Comparison of ENCODE assay signal across 1 cellular context in genomic region chr20:58650776-58651547, GRCh38.
TF ChIP-seq lines count a peak whose summit lies in the region.

STX16 (plus strand) TSS chr20:58651283; CDS start chr20:58652007, 724 bp downstream.

TF ChIP-seq in HepG2, 621 proteins besides CTCF, POLR2A, EP300 and RAD21 (continued from another document and continues in another):
- TF ChIP-seq ZBTB37 (CRISPR knock-in tag; IDR thresholded peaks at IDR 0.05) (peak; percentile 58; the same call in 1 of the 2 replicates), ZBED4 (CRISPR knock-in tag; IDR thresholded peaks at IDR 0.05; ENCODE audit: borderline replicate concordance) (peak; percentile 93; the same call in 1 of the 2 replicates), HMG20B (CRISPR knock-in tag; conservative IDR thresholded peaks at IDR 0.05) (peak; percentile 94), CENPX (CRISPR knock-in tag; IDR thresholded peaks at IDR 0.05) (no peak), TP53 (CRISPR knock-in tag; conservative IDR thresholded peaks at IDR 0.05) (peak; percentile 96), ZBTB46 (CRISPR knock-in tag; IDR thresholded peaks at IDR 0.05; ENCODE audit: borderline replicate concordance) (peak; percentile 99), ZNF652 (CRISPR knock-in tag; IDR thresholded peaks at IDR 0.05; ENCODE audit: borderline replicate concordance, low read depth) (peak; percentile 68), FOXP4 (CRISPR knock-in tag; IDR thresholded peaks at IDR 0.05) (peak; percentile 89), ARID4A (CRISPR knock-in tag; IDR thresholded peaks at IDR 0.05; ENCODE audit: borderline replicate concordance) (peak; percentile 98; the same call in 1 of the 2 replicates), ZNF224 (CRISPR knock-in tag; IDR thresholded peaks at IDR 0.05) (peak; percentile 82), SMC3 (IDR thresholded peaks at IDR 0.05; ENCODE audit: low read length) (no peak; the same call in 1 of the 2 replicates), ZFP36L1 (CRISPR knock-in tag; IDR thresholded peaks at IDR 0.05) (peak; percentile 96), PHF8 (CRISPR knock-in tag; IDR thresholded peaks at IDR 0.05) (peak; percentile 100), YEATS2 (CRISPR knock-in tag; IDR thresholded peaks at IDR 0.05; ENCODE audit: borderline replicate concordance) (peak; percentile 100), ZBTB43 (CRISPR knock-in tag; conservative IDR thresholded peaks at IDR 0.05) (peak; percentile 73; the same call in 1 of the 2 replicates), ZNF879 (CRISPR knock-in tag; IDR thresholded peaks at IDR 0.05) (peak; percentile 99), ATF1 (CRISPR knock-in tag; IDR thresholded peaks at IDR 0.05) (no peak; the same call in 1 of the 2 replicates), MTF1 (CRISPR knock-in tag; IDR thresholded peaks at IDR 0.05) (peak; percentile 90), ZEB1 (IDR thresholded peaks at IDR 0.05; ENCODE audit: insufficient replicate concordance, low read depth) (peak; percentile 71), ZNF264 (CRISPR knock-in tag; IDR thresholded peaks at IDR 0.05) (peak; percentile 94), ZNF780A (CRISPR knock-in tag; IDR thresholded peaks at IDR 0.05) (peak; percentile 99), ZNF570 (CRISPR knock-in tag; IDR thresholded peaks at IDR 0.05; ENCODE audit: borderline replicate concordance) (peak; percentile 98), ZNF839 (CRISPR knock-in tag; IDR thresholded peaks at IDR 0.05; ENCODE audit: borderline replicate concordance) (peak; percentile 98; the same call in 1 of the 2 replicates), ZNF431 (CRISPR knock-in tag; IDR thresholded peaks at IDR 0.05; ENCODE audit: borderline replicate concordance, low read depth) (peak; percentile 97), MLXIP (CRISPR knock-in tag; IDR thresholded peaks at IDR 0.05; ENCODE audit: borderline replicate concordance) (no peak; the same call in none of the 2 replicates), ZNF552 (CRISPR knock-in tag; IDR thresholded peaks at IDR 0.05; ENCODE audit: borderline replicate concordance) (peak; percentile 100), TBP (CRISPR knock-in tag; IDR thresholded peaks at IDR 0.05) (peak; percentile 94), ZNF547 (CRISPR knock-in tag; IDR thresholded peaks at IDR 0.05) (peak; percentile 99), ZNF33B (CRISPR knock-in tag; IDR thresholded peaks at IDR 0.05) (peak; percentile 99), SYNCRIP (IDR thresholded peaks at IDR 0.05; ENCODE audit: insufficient read depth, low read depth, low read length) (no peak), USF2 (IDR thresholded peaks at IDR 0.05; ENCODE audit: low read depth, low read length) (peak; percentile 18; the same call in 1 of the 2 replicates), USF2 (CRISPR knock-in tag; IDR thresholded peaks at IDR 0.05; ENCODE audit: borderline replicate concordance) (peak; percentile 69; the same call in 1 of the 2 replicates), MYNN (CRISPR knock-in tag; IDR thresholded peaks at IDR 0.05; ENCODE audit: low read depth) (0 out of 2 replicates have a peak, but pooled peaks have one; percentile 80), ETV5 (CRISPR knock-in tag; IDR thresholded peaks at IDR 0.05; ENCODE audit: borderline replicate concordance) (peak; percentile 88), ZNF878 (CRISPR knock-in tag; IDR thresholded peaks at IDR 0.05) (peak; percentile 95), PITX1 (CRISPR knock-in tag; IDR thresholded peaks at IDR 0.05) (peak; percentile 95), NR2F2 (IDR thresholded peaks at IDR 0.05; ENCODE audit: borderline replicate concordance, low read depth) (peak; percentile 85; the same call in 1 of the 2 replicates)
